In genomic region chr6:123570813-123571684, GRCh38 we compare ENCODE assay signal across 22 cellular contexts.
DNase-seq lines count a peak whose midpoint lies in the region; ATAC-seq, FAIRE-seq and TF ChIP-seq lines count a peak whose summit lies in the region.
"Had no signal": no experiment of that assay in that cellular context is flagged by ENCODE, and none has a peak within 500 bp of the region (broad histone marks: within the 10 kb centered on the region; RNA-seq: fewer than 3 reads in every experiment).

No MANE protein-coding gene starts in this region.

- H3K4me3 Mint-ChIP-seq in progenitor cell of endocrine pancreas (ENCODE audit: low read depth) = no peak overlapping the region
- H3K4me3 Mint-ChIP-seq: activated naive CD8-positive, alpha-beta T cell treated with anti-CD3 and anti-CD28 coated beads, Interleukin-2, amount 10 ng/mL, durations not matched to agents 7 days and 5 days; CD4-positive, alpha-beta T cell; stimulated activated naive B cell treated with anti-CD40 and anti-IgM and Interleukin-4, amounts not matched to agents 10 μg/mL and 1 μg/mL and 100 μg/mL, for 72 hours; WTC11 had no signal

- H3K36me3 Mint-ChIP-seq in progenitor cell of endocrine pancreas (ENCODE audit: insufficient read depth) = no peaks in the 10 kb centered on the region
- H3K36me3 Mint-ChIP-seq: activated naive CD8-positive, alpha-beta T cell treated with anti-CD3 and anti-CD28 coated beads, Interleukin-2, amount 10 ng/mL, durations not matched to agents 7 days and 5 days; stimulated activated naive B cell treated with anti-CD40 and anti-IgM and Interleukin-4, amounts not matched to agents 10 μg/mL and 1 μg/mL and 100 μg/mL, for 72 hours had no signal

- H3K36me3 ChIP-seq in MG63 (no peaks in the 10 kb centered on the region), K562 (ENCODE audit: control insufficient read depth, insufficient read depth, low read length) (no peaks in the 10 kb centered on the region), kidney (ENCODE audit: control insufficient read depth in 1 of 2, insufficient read depth in 2 of 2, low read length in 2 of 2) (no peaks in the 10 kb centered on the region), HAP-1 (replicated peaks) (no peaks in the 10 kb centered on the region)

- H3K9me3 ChIP-seq in MG63 (no peaks in the 10 kb centered on the region), K562 (replicated peaks; ENCODE audit: control insufficient read depth, insufficient read depth, low read depth, low read length) (no peaks in the 10 kb centered on the region; the same call in 1 of the 2 replicates), kidney (ENCODE audit: control insufficient read depth in 1 of 2, low read length in 2 of 2) (no peaks in the 10 kb centered on the region), HAP-1 (no peaks in the 10 kb centered on the region)

- H3K27me3 ChIP-seq in MG63 (no peaks in the 10 kb centered on the region), K562 (ENCODE audit: control insufficient read depth in 2 of 2, insufficient read depth in 2 of 2, low read length in 2 of 2) (no peaks in the 10 kb centered on the region), HAP-1 (ENCODE audit: low read depth) (no peaks in the 10 kb centered on the region)

- H3K27me3 Mint-ChIP-seq in progenitor cell of endocrine pancreas = no peaks in the 10 kb centered on the region
- H3K27me3 Mint-ChIP-seq: activated naive CD8-positive, alpha-beta T cell treated with anti-CD3 and anti-CD28 coated beads, Interleukin-2, amount 10 ng/mL, durations not matched to agents 7 days and 5 days; CD4-positive, alpha-beta T cell; stimulated activated naive B cell treated with anti-CD40 and anti-IgM and Interleukin-4, amounts not matched to agents 10 μg/mL and 1 μg/mL and 100 μg/mL, for 72 hours had no signal

- 7% methylated on average over 7 of the region's 7 CpGs for WGBS in K562 (ENCODE audit: insufficient coverage, low coverage, missing lambda C conversion rate)

- TF ChIP-seq EP300 in K562 (IDR thresholded peaks at IDR 0.05; ENCODE audit: low read length) = no peak

- H3K9me3 Mint-ChIP-seq in progenitor cell of endocrine pancreas (ENCODE audit: low read depth) = peaks cover 3% of the 10 kb centered on the region
- H3K9me3 Mint-ChIP-seq: activated naive CD8-positive, alpha-beta T cell treated with anti-CD3 and anti-CD28 coated beads, Interleukin-2, amount 10 ng/mL, durations not matched to agents 7 days and 5 days; CD4-positive, alpha-beta T cell had no signal

- in situ Hi-C loops in K562 (cut with MboI) = no loop called here
- in situ Hi-C loops in HAP-1 (cut with MboI; ENCODE audit: low sequenced_read_pairs) = no loop called here

- no peak overlapping the region for H3K9ac ChIP-seq in K562 (ENCODE audit: insufficient read depth in 1 of 2, low read depth in 2 of 2, low read length in 2 of 2)
- no peak overlapping the region for H3K9ac ChIP-seq in kidney (ENCODE audit: low read length in 2 of 2)

- peaks cover 12% of the 10 kb centered on the region for H3K4me1 Mint-ChIP-seq in progenitor cell of endocrine pancreas (ENCODE audit: low read depth)
- H3K4me1 Mint-ChIP-seq: activated naive CD8-positive, alpha-beta T cell treated with anti-CD3 and anti-CD28 coated beads, Interleukin-2, amount 10 ng/mL, durations not matched to agents 7 days and 5 days; stimulated activated naive B cell treated with anti-CD40 and anti-IgM and Interleukin-4, amounts not matched to agents 10 μg/mL and 1 μg/mL and 100 μg/mL, for 72 hours had no signal

- no peak for TF ChIP-seq POLR2A in K562 (conservative IDR thresholded peaks at IDR 0.05)

- peak overlapping the region; percentile 38 for H2AFZ ChIP-seq in K562 (ENCODE audit: low read depth, low read length)

- no peaks in the 10 kb centered on the region for H4K20me1 ChIP-seq in K562 (replicated peaks; ENCODE audit: control insufficient read depth, insufficient read depth, low read length)

- BruUV-seq in K562 (replicated peaks; lab: Mats Ljungman, UMichigan) = no TSS peak

- DNase-seq in Ammon's horn (ENCODE audit: low spot score) (peak; percentile 21), MG63 (peak; percentile 0), K562 (ENCODE audit: extremely low read depth in 1 of 4, low spot score in 3 of 4) (peak in 1 of 4 experiments; percentile 7), kidney (no peak), HAP-1 (ENCODE audit: low spot score in 2 of 2) (no peak), omental fat pad (ENCODE audit: low spot score) (no peak), progenitor cell of endocrine pancreas (ENCODE audit: low spot score, unreplicated experiment) (no peak)
- DNase-seq: activated CD4-positive, alpha-beta T cell treated with anti-CD3 and anti-CD28 coated beads, Interleukin-2, amount 50 U/mL, for 4 hours; activated CD8-positive, alpha-beta memory T cell treated with anti-CD3 and anti-CD28 coated beads, Interleukin-2, amount 50 U/mL, for 48 hours; activated naive CD8-positive, alpha-beta T cell treated with anti-CD3 and anti-CD28 coated beads, Interleukin-2, amount 10 ng/mL, durations not matched to agents 7 days and 5 days; CD4-positive, alpha-beta T cell; effector memory CD4-positive, alpha-beta T cell; left colon; NCI-H187; NCI-H345; small intestine; stimulated activated naive B cell treated with anti-CD40 and anti-IgM and Interleukin-4, amounts not matched to agents 10 μg/mL and 1 μg/mL and 100 μg/mL, for 72 hours; T-helper 2 cell had no signal

- CTCF ChIA-PET in K562 (lab: Yijun Ruan, JAX; ENCODE audit: low intra/inter-chr PET ratio) = no interaction called here

- FAIRE-seq in K562 (lab: Jason Lieb, UNC) = peak; percentile 29
- no peak for FAIRE-seq in kidney (lab: Jason Lieb, UNC)
- FAIRE-seq: H54, RCC 7860, small intestine had no signal

- H3K4me1 ChIP-seq in K562 (replicated peaks in 1 of 2; ENCODE audit: control insufficient read depth in 2 of 2, insufficient read depth in 2 of 2, low read length in 2 of 2) = no peaks in the 10 kb centered on the region
- no peaks in the 10 kb centered on the region for H3K4me1 ChIP-seq in kidney (ENCODE audit: control insufficient read depth in 1 of 2, insufficient read depth in 1 of 2, low read depth in 1 of 2, low read length in 2 of 2)
- no peaks in the 10 kb centered on the region; the same call in none of the 2 replicates for H3K4me1 ChIP-seq in HAP-1

- no peaks in the 10 kb centered on the region for H3K9me1 ChIP-seq in K562 (ENCODE audit: control insufficient read depth, insufficient read depth, low read length)

- H3K27ac ChIP-seq in K562 (ENCODE audit: extremely low read depth, low read depth, low read length) (no peak overlapping the region), kidney (ENCODE audit: low read depth in 2 of 2, low read length in 2 of 2) (no peak overlapping the region)

- no peak overlapping the region for H3K27ac Mint-ChIP-seq in progenitor cell of endocrine pancreas
- H3K27ac Mint-ChIP-seq: activated naive CD8-positive, alpha-beta T cell treated with anti-CD3 and anti-CD28 coated beads, Interleukin-2, amount 10 ng/mL, durations not matched to agents 7 days and 5 days; CD4-positive, alpha-beta T cell; stimulated activated naive B cell treated with anti-CD40 and anti-IgM and Interleukin-4, amounts not matched to agents 10 μg/mL and 1 μg/mL and 100 μg/mL, for 72 hours; WTC11 had no signal

- intact Hi-C loops in K562 (cut with micrococcal nuclease) = no loop called here
- intact Hi-C loops in kidney (cut with DNase I) = no loop called here

- ATAC-seq in K562 (peak; percentile 53; the same call in 2 of the 3 replicates), omental fat pad (ENCODE audit: low FRiP score) (no peak), GM18511 (IDR thresholded peaks at IDR 0.05; ENCODE audit: unreplicated experiment) (no peak)
- ATAC-seq: left colon; stimulated activated naive B cell treated with anti-CD40 and anti-IgM and Interleukin-4, amounts not matched to agents 10 μg/mL and 1 μg/mL and 100 μg/mL, for 72 hours; WTC11 had no signal

- TF ChIP-seq CTCF in K562 (IDR thresholded peaks at IDR 0.05 in 2 of 3, conservative IDR thresholded peaks at IDR 0.05 in 1 of 3; ENCODE audit: insufficient read depth in 2 of 3, low read depth in 1 of 3, low read length in 3 of 3) (no peak), kidney (IDR thresholded peaks at IDR 0.05; ENCODE audit: borderline replicate concordance, extremely low read depth, insufficient read depth) (no peak), omental fat pad (IDR thresholded peaks at IDR 0.05) (no peak), progenitor cell of endocrine pancreas (IDR thresholded peaks at IDR 0.05; ENCODE audit: unreplicated experiment) (no peak)

- POLR2A ChIA-PET in K562 (lab: Yijun Ruan, JAX) = interaction anchor here (0.5 kb wide), 1 partner anchor 57 kb away, joined by 3 read pairs; no protein-coding TSS in a partner anchor

- H3K79me2 ChIP-seq in K562 (ENCODE audit: control insufficient read depth, insufficient read depth, low read length) = no peaks in the 10 kb centered on the region

- H3K4me2 ChIP-seq in K562 (ENCODE audit: insufficient read depth, low read length) = peak overlapping the region; percentile 24; the same call in 1 of the 2 replicates

- TF ChIP-seq RAD21 in K562 (CRISPR knock-in tag; conservative IDR thresholded peaks at IDR 0.05 in 1 of 2, IDR thresholded peaks at IDR 0.05 in 1 of 2) = no peak

- H3K4me3 ChIP-seq in MG63 = no peak overlapping the region
- H3K4me3 ChIP-seq in K562 = no peak overlapping the region
- peak overlapping the region; percentile 2 to 20 for H3K4me3 ChIP-seq in kidney (ENCODE audit: low read length in 2 of 2)
- H3K4me3 ChIP-seq in HAP-1 = no peak overlapping the region

TF ChIP-seq in K562, 482 proteins besides CTCF, POLR2A, EP300 and RAD21 (continues in another document):
- no peak for TF ChIP-seq PHF21A (IDR thresholded peaks at IDR 0.05; ENCODE audit: borderline replicate concordance, low read depth)
- peak; percentile 13; the same call in 1 of the 2 replicates for TF ChIP-seq USF2 (CRISPR knock-in tag; IDR thresholded peaks at IDR 0.05)
- no peak for TF ChIP-seq ZNF146 (CRISPR knock-in tag; IDR thresholded peaks at IDR 0.05; ENCODE audit: unreplicated experiment)

Comparison
In these comparisons a context has a peak if more than half of its experiments do, and no peak if none do; other contexts are left out.
1. DNase-seq: peak in Ammon's horn (single experiment) and MG63 (single experiment); none in kidney (single experiment), HAP-1 (0 of 2), omental fat pad (single experiment) and progenitor cell of endocrine pancreas (single experiment).
2. H3K4me3 ChIP-seq: peak in kidney (2 of 2); none in MG63 (single experiment), K562 (single experiment) and HAP-1 (single experiment).